In the genomic region with DNA sequence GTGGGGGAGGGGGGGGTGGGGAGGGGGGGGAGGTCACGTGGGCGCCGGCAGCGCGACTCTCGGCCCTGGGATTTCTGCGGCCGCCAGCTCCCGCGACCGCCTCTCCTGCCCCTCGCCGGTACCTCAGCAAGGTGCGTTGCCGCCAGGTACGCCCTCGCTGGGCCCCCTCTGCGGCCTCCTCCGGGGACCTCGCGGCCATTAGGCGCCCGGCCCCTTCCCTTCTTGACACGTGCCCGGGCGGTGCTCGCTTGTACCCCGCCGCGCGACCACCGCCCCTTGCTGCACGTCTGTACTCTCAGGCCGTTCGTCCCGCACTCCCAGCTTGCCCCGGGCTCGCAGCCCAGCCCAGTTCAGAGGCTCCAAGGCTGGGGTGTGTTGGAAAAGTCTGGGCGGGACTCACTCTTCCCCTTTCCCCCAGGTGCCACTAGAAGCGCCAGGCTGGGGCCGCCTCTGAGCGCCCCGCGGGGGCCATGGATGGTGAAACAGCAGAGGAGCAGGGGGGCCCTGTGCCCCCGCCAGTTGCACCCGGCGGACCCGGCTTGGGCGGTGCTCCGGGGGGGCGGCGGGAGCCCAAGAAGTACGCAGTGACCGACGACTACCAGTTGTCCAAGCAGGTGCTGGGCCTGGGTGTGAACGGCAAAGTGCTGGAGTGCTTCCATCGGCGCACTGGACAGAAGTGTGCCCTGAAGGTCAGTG, we compare ENCODE assay signal across 7 cellular contexts. TPM values are rescaled to one million over a fixed set of nuclear protein-coding genes. Genes with fewer than 3 reads are reported as not detected.
DNase-seq lines count a peak whose midpoint lies in the region; ATAC-seq, FAIRE-seq and TF ChIP-seq lines count a peak whose summit lies in the region.

TSS of gene MAPKAPK3 (plus strand) at position 56 of the 696 bp plus-strand sequence. CDS start at position 471, 415 bp downstream.

- H3K4me1 ChIP-seq in GM23248 (ENCODE audit: insufficient read depth) (peaks cover 21% of the 10 kb centered on the region), MM.1S (ENCODE audit: low read length) (peaks cover 27% of the 10 kb centered on the region), heart left ventricle (peaks cover 0 to 82% (median 64%) of the 10 kb centered on the region in 12 donors)

- ATAC-seq in heart left ventricle = peak in 3 of 4 donors; percentile 3 to 23 (median 17)

- H4K20me1 ChIP-seq in GM23248 (ENCODE audit: insufficient read depth) = no peaks in the 10 kb centered on the region
- H4K20me1 ChIP-seq in MM.1S (ENCODE audit: insufficient read depth, low read length) = no peaks in the 10 kb centered on the region

- peak within 1 kb of the TSS; percentile 90 for H3K9ac ChIP-seq in GM23248
- peak within 1 kb of the TSS; percentile 90 for H3K9ac ChIP-seq in MM.1S (ENCODE audit: low read length)

- CTCF ChIA-PET in activated naive CD4-positive, alpha-beta T cell treated with anti-CD3 and anti-CD28 coated beads for 36 hours (lab: Charles Lee) = interaction anchor here (1.0 to 13.4 kb wide), 22 partner anchors 9 to 772 kb away, joined by 3 to 376 read pairs (median 6); partner anchors contain the start of genes C3orf18, DOCK3, HEMK1 and MANF

- H3K9me2 ChIP-seq in GM23248 (ENCODE audit: insufficient read depth) = no peaks in the 10 kb centered on the region
- no peaks in the 10 kb centered on the region for H3K9me2 ChIP-seq in MM.1S (replicated peaks; ENCODE audit: insufficient read depth, low read length)

- in situ Hi-C loops in GM23248 (cut with MboI) = no loop called here

- H3K36me3 ChIP-seq in GM23248 (ENCODE audit: low read depth) = no peaks in the 10 kb centered on the region
- H3K36me3 ChIP-seq in MM.1S (replicated peaks; ENCODE audit: insufficient read depth, low read length) = no peaks in the 10 kb centered on the region
- H3K36me3 ChIP-seq in heart left ventricle = peaks cover 0 to 7% (median 0%) of the 10 kb centered on the region in 9 donors

- TF ChIP-seq CTCF in MM.1S (IDR thresholded peaks at IDR 0.05; ENCODE audit: low read length) (0 out of 2 replicates have a peak, but pooled peaks have one; percentile 8), heart left ventricle (IDR thresholded peaks at IDR 0.05) (peak in 2 of 12 donors; percentile 7 to 17)

- no peaks in the 10 kb centered on the region for H3K9me3 Mint-ChIP-seq in activated naive CD4-positive, alpha-beta T cell treated with anti-CD3 and anti-CD28 coated beads for 36 hours

- FAIRE-seq in GM12892 (lab: Jason Lieb, UNC) = no peak

- WGBS in GM23248 (ENCODE audit: low coverage in 1 of 2, low lambda C conversion rate in 2 of 2, missing lambda C conversion rate in 2 of 2), 2 experiments = 0 to 1% methylated on average over 43 of the region's 58 CpGs
- WGBS in heart left ventricle, 4 donors = 1 to 8% (median 2%) methylated on average over 16 to 58 of the region's 58 CpGs

- no peaks in the 10 kb centered on the region for H3K27me3 ChIP-seq in GM23248 (replicated peaks; ENCODE audit: insufficient read depth)
- no peaks in the 10 kb centered on the region for H3K27me3 ChIP-seq in MM.1S (replicated peaks; ENCODE audit: insufficient read depth, low read length)
- H3K27me3 ChIP-seq in heart left ventricle = no peaks in the 10 kb centered on the region

- H3K79me2 ChIP-seq in GM23248 (ENCODE audit: insufficient read depth) = peaks cover 34% of the 10 kb centered on the region
- H3K79me2 ChIP-seq in MM.1S (ENCODE audit: low read length) = peaks cover 12% of the 10 kb centered on the region

- peak within 1 kb of the TSS; percentile 86 for H3K27ac Mint-ChIP-seq in activated naive CD4-positive, alpha-beta T cell treated with anti-CD3 and anti-CD28 coated beads for 36 hours

- H3K4me3 ChIP-seq in GM23248 (peak within 1 kb of the TSS; percentile 84), MM.1S (ENCODE audit: low read length) (peak within 1 kb of the TSS; percentile 90), heart left ventricle (peak within 1 kb of the TSS; percentile 70 to 97 (median 88))

- H3K27me3 Mint-ChIP-seq in activated naive CD4-positive, alpha-beta T cell treated with anti-CD3 and anti-CD28 coated beads for 36 hours (ENCODE audit: low read depth) = no peaks in the 10 kb centered on the region

- H3F3A ChIP-seq in GM23248 (ENCODE audit: insufficient read depth) = no peaks in the 10 kb centered on the region; the same call in 1 of the 2 replicates
- peaks cover 20% of the 10 kb centered on the region for H3F3A ChIP-seq in MM.1S (ENCODE audit: insufficient read depth, low read length)

- peak; percentile 89 for DNase-seq in GM12892 (ENCODE audit: insufficient read length)
- peak; percentile 56 for DNase-seq in GM23248
- DNase-seq in MM.1S = peak; percentile 15
- peak; percentile 48 for DNase-seq in activated naive CD4-positive, alpha-beta T cell treated with anti-CD3 and anti-CD28 coated beads for 36 hours
- DNase-seq in heart left ventricle = peak in 4 of 5 donors; percentile 54 to 83 (median 68)
- peak; percentile 85 for DNase-seq in retina
- no peak for DNase-seq in NCI-H2107 treated with DMSO at 0.1 percent for 48 hours (lab: John Stamatoyannopoulos, UW; ENCODE audit: unreplicated experiment)

- peaks cover 60% of the 10 kb centered on the region for H3K4me1 Mint-ChIP-seq in activated naive CD4-positive, alpha-beta T cell treated with anti-CD3 and anti-CD28 coated beads for 36 hours (ENCODE audit: low read depth)

- H2AFZ ChIP-seq in GM23248 (peak within 1 kb of the TSS; percentile 94), MM.1S (ENCODE audit: low read length) (peak within 1 kb of the TSS; percentile 96)

- peak; percentile 41; the same call in 1 of the 2 replicates for TF ChIP-seq POLR2A in GM12892 (IDR thresholded peaks at IDR 0.05; ENCODE audit: low read depth, low read length)
- TF ChIP-seq POLR2A in heart left ventricle (IDR thresholded peaks at IDR 0.05) = no peak

- intact Hi-C loops in activated naive CD4-positive, alpha-beta T cell treated with anti-CD3 and anti-CD28 coated beads for 36 hours (cut with micrococcal nuclease) = loop anchor here (2.0 to 10.0 kb wide), 4 partner anchors 658 to 1658 kb away; partner anchors contain the start of genes TEX264 and WDR82
- intact Hi-C loops in heart left ventricle (cut with DNase I) = loop anchor here in 9 of 10 donors (2.0 to 10.0 kb wide), 9 partner anchors 35 to 1068 kb away; partner anchors contain the start of genes MANF (in 6 of the 9) and RBM15B (in 1 of the 9)

- peak within 1 kb of the TSS; percentile 77 for H3K4me3 Mint-ChIP-seq in activated naive CD4-positive, alpha-beta T cell treated with anti-CD3 and anti-CD28 coated beads for 36 hours

- peak within 1 kb of the TSS; percentile 47 for H3K27ac ChIP-seq in GM23248
- peak within 1 kb of the TSS; percentile 66; the same call in 1 of the 2 replicates for H3K27ac ChIP-seq in MM.1S (ENCODE audit: low read length)
- peak within 1 kb of the TSS; percentile 85 to 99 (median 97) for H3K27ac ChIP-seq in heart left ventricle

- H3K4me2 ChIP-seq in GM23248 (ENCODE audit: unreplicated experiment) = peak within 1 kb of the TSS; percentile 99
- H3K4me2 ChIP-seq in MM.1S (ENCODE audit: low read depth, low read length) = peak within 1 kb of the TSS; percentile 99

- H3K9me3 ChIP-seq in GM23248 (ENCODE audit: low read depth) = no peaks in the 10 kb centered on the region
- no peaks in the 10 kb centered on the region for H3K9me3 ChIP-seq in MM.1S (replicated peaks; ENCODE audit: insufficient read depth, low read length)
- no peaks in the 10 kb centered on the region for H3K9me3 ChIP-seq in heart left ventricle

- peaks cover 42% of the 10 kb centered on the region for H3K36me3 Mint-ChIP-seq in activated naive CD4-positive, alpha-beta T cell treated with anti-CD3 and anti-CD28 coated beads for 36 hours (ENCODE audit: low read depth)

RNA-seq across cellular contexts. Expression of gene MAPKAPK3, which starts in this region (rescaled TPM):
- 9.3 TPM for polyA plus RNA-seq in GM12892 (2012; ENCODE audit: missing spikeins)
- total RNA-seq in GM23248 (2014; rRNA removed; shearing (Covaris generic)) = 61.5 and 72.1 TPM in 2 replicates
- polyA plus RNA-seq in GM23248 (2016; fragmentation: Nextera tagmentation; extraction: Ambion mirVana) (33.2 and 35.4 TPM in 2 replicates), heart left ventricle (100 to 1,000 TPM; 226 to 247 TPM)
- 100 to 1,000 TPM; 105 to 106 TPM for total RNA-seq in activated naive CD4-positive, alpha-beta T cell treated with anti-CD3 and anti-CD28 coated beads for 36 hours
- total RNA-seq in heart left ventricle = 100 to 1,000 TPM; 239 to 398 (median 316) TPM

Comparison
In these comparisons a context has a peak if more than half of its experiments do, and no peak if none do; other contexts are left out.
1. H3K27ac ChIP-seq: peak in every context shown above with its lines; median percentile 97 in heart left ventricle; 66 in MM.1S; 47 in GM23248.